ENCODE assay signal across 19 cellular contexts in genomic region chr12:47231456-47231855, GRCh38.
DNase-seq lines count a peak whose midpoint lies in the region; ATAC-seq and TF ChIP-seq lines count a peak whose summit lies in the region.
"Had no signal": no experiment of that assay in that cellular context is flagged by ENCODE, and none has a peak within 500 bp of the region (broad histone marks: within the 10 kb centered on the region; RNA-seq: fewer than 3 reads in every experiment).

No MANE protein-coding gene starts in this region.

- POLR2A ChIA-PET in CD8-positive, alpha-beta T cell (lab: Charles Lee), result no interaction called here

- no peak for ATAC-seq in CD8-positive, alpha-beta T cell
- ATAC-seq in activated T-helper 17 cell treated with anti-CD3 and anti-CD28 coated beads, Interleukin-2, amount 50 U/mL, for 72 hours (replicated peaks), result no peak
- ATAC-seq in GM21576 (IDR thresholded peaks at IDR 0.05; ENCODE audit: unreplicated experiment), result no peak

- no peak for DNase-seq in CD8-positive, alpha-beta T cell
- no peak for DNase-seq in RPMI8226
- DNase-seq in GM19238 (ENCODE audit: insufficient read length, low spot score), result no peak
- no peak for DNase-seq in nephron progenitor cell
- DNase-seq: activated CD4-positive, alpha-beta T cell treated with anti-CD3 and anti-CD28 coated beads, Interleukin-2, amount 50 U/mL, for 1 hour; COR-L47; dermis blood vessel endothelial cell; foreskin fibroblast; hypothalamus; kidney; mammary epithelial cell; NCI-H526; SW 1271 had no signal

- TF ChIP-seq CTCF in 22Rv1 (IDR thresholded peaks at IDR 0.05), result no peak
- TF ChIP-seq CTCF in CD8-positive, alpha-beta T cell (IDR thresholded peaks at IDR 0.05), result no peak
- TF ChIP-seq CTCF in nephron progenitor cell (IDR thresholded peaks at IDR 0.05), result no peak

- peaks cover 50% of the 10 kb centered on the region for H3K4me1 ChIP-seq in CD8-positive, alpha-beta T cell (ENCODE audit: insufficient read depth, low read length)
- peaks cover 5% of the 10 kb centered on the region for H3K4me1 ChIP-seq in mesodermal cell (ENCODE audit: control insufficient read depth, insufficient read depth, low read length, poor library complexity, severe bottlenecking)

- intact Hi-C loops in CD8-positive, alpha-beta T cell (cut with DNase I, micrococcal nuclease), result no loop called here

- peak overlapping the region; percentile 49 for H3K27ac Mint-ChIP-seq in CD8-positive, alpha-beta T cell
- peak overlapping the region; percentile 51 for H3K27ac Mint-ChIP-seq in activated T-helper 17 cell treated with anti-CD3 and anti-CD28 coated beads, Interleukin-2, amount 50 U/mL, for 72 hours
- H3K27ac Mint-ChIP-seq in nephron progenitor cell, result no peak overlapping the region

- CTCF ChIA-PET in CD8-positive, alpha-beta T cell (lab: Charles Lee), result no interaction called here

- peaks cover 64% of the 10 kb centered on the region for H3K4me1 Mint-ChIP-seq in CD8-positive, alpha-beta T cell (ENCODE audit: low read depth)
- peaks cover 24% of the 10 kb centered on the region for H3K4me1 Mint-ChIP-seq in activated T-helper 17 cell treated with anti-CD3 and anti-CD28 coated beads, Interleukin-2, amount 50 U/mL, for 72 hours
- peaks cover 22% of the 10 kb centered on the region for H3K4me1 Mint-ChIP-seq in nephron progenitor cell

- no peak overlapping the region for H3K4me3 Mint-ChIP-seq in CD8-positive, alpha-beta T cell
- H3K4me3 Mint-ChIP-seq in activated T-helper 17 cell treated with anti-CD3 and anti-CD28 coated beads, Interleukin-2, amount 50 U/mL, for 72 hours, result no peak overlapping the region
- H3K4me3 Mint-ChIP-seq in nephron progenitor cell, result no peak overlapping the region

- H3K27me3 ChIP-seq in CD8-positive, alpha-beta T cell (ENCODE audit: insufficient read depth, low read length), result no peaks in the 10 kb centered on the region
- H3K27me3 ChIP-seq: neutrophil had no signal

- no peak overlapping the region for H3K4me3 ChIP-seq in CD8-positive, alpha-beta T cell (ENCODE audit: low read depth, low read length)
- H3K4me3 ChIP-seq in mesodermal cell (ENCODE audit: extremely low read depth, insufficient read depth, low read length, poor library complexity, severe bottlenecking), result no peak overlapping the region
- H3K4me3 ChIP-seq: thoracic aorta had no signal

- no peaks in the 10 kb centered on the region for H3K27me3 Mint-ChIP-seq in CD8-positive, alpha-beta T cell (ENCODE audit: low read depth)
- H3K27me3 Mint-ChIP-seq in activated T-helper 17 cell treated with anti-CD3 and anti-CD28 coated beads, Interleukin-2, amount 50 U/mL, for 72 hours, result no peaks in the 10 kb centered on the region
- no peaks in the 10 kb centered on the region for H3K27me3 Mint-ChIP-seq in nephron progenitor cell (ENCODE audit: low read depth, poor library complexity)

- 78 to 81% methylated on average over 4 to 7 of the region's 7 CpGs for WGBS in mesodermal cell (ENCODE audit: insufficient coverage in 2 of 2), 2 experiments

- H3K27ac ChIP-seq in 22Rv1, result peak overlapping the region; percentile 5; the same call in 1 of the 2 replicates
- H3K27ac ChIP-seq in CD8-positive, alpha-beta T cell (ENCODE audit: low read depth, low read length), result no peak overlapping the region
- peak overlapping the region; percentile 62 for H3K27ac ChIP-seq in mesodermal cell (ENCODE audit: low read depth, low read length, severe bottlenecking)
- H3K27ac ChIP-seq: neutrophil, thoracic aorta had no signal

- peaks cover 33% of the 10 kb centered on the region for H3K36me3 ChIP-seq in CD8-positive, alpha-beta T cell (ENCODE audit: insufficient read depth, low read length)
- no peaks in the 10 kb centered on the region for H3K36me3 ChIP-seq in mesodermal cell (ENCODE audit: control insufficient read depth, insufficient read depth, low read length)
- H3K36me3 ChIP-seq: neutrophil had no signal

- peaks cover 2% of the 10 kb centered on the region for H3K9me3 Mint-ChIP-seq in CD8-positive, alpha-beta T cell
- no peaks in the 10 kb centered on the region for H3K9me3 Mint-ChIP-seq in activated T-helper 17 cell treated with anti-CD3 and anti-CD28 coated beads, Interleukin-2, amount 50 U/mL, for 72 hours
- H3K9me3 Mint-ChIP-seq in nephron progenitor cell, result peaks cover 6% of the 10 kb centered on the region

- no peaks in the 10 kb centered on the region for H3K9me3 ChIP-seq in CD8-positive, alpha-beta T cell (ENCODE audit: low read length)
- H3K9me3 ChIP-seq in mesodermal cell (ENCODE audit: control insufficient read depth, low read length), result no peaks in the 10 kb centered on the region
- H3K9me3 ChIP-seq: neutrophil, thoracic aorta had no signal

- H3K36me3 Mint-ChIP-seq in CD8-positive, alpha-beta T cell, result peaks cover 89% of the 10 kb centered on the region
- H3K36me3 Mint-ChIP-seq in activated T-helper 17 cell treated with anti-CD3 and anti-CD28 coated beads, Interleukin-2, amount 50 U/mL, for 72 hours (ENCODE audit: low read depth), result peaks cover 100% of the 10 kb centered on the region
- peaks cover 8% of the 10 kb centered on the region for H3K36me3 Mint-ChIP-seq in nephron progenitor cell (ENCODE audit: low read depth)
